Comparison of ENCODE assay signal across 13 cellular contexts in the genomic region with DNA sequence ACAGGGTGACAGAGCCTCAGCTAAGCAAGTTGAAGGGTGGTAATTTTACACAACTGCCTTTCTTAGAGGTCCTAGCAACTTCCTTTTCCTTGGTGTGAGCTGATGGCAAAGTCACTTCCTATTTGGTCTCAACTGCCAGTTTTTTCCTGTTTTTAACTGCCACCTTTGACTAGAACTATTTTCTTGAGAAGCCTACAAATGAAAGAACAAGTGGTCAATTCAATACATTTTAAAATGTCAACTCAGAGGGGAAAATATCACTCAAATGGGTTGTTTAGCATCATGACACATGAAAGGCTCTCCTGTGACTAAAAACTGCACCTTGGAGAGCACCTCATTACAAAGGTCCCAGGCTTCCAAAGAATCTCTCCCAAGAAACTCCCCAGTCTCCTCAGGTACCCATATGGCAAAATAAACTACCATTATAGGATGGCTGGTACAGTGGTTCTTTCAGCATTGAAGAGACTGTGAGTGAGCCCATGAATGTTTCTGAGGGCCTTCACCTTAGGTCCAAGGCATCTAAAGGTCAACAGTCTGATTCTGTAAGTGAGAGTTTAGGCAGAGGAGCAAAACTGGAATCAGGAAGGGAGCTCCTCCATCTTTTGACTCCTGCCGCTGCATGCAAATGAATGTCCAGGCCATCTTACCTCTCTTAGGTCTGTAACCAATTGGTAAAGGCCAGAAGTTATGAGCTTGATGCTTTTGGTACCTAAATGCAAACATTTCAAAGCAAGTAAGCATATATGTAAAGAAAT. TPM values are rescaled to one million over a fixed set of nuclear protein-coding genes. Genes with fewer than 3 reads are reported as not detected.
DNase-seq lines count a peak whose midpoint lies in the region; ATAC-seq, FAIRE-seq and TF ChIP-seq lines count a peak whose summit lies in the region.
"Had no signal": no experiment of that assay in that cellular context is flagged by ENCODE, and none has a peak within 500 bp of the region (broad histone marks: within the 10 kb centered on the region; RNA-seq: fewer than 3 reads in every experiment).

No MANE protein-coding gene starts in this region.

- H3K36me3 ChIP-seq in BLaER1 treated with 17β-estradiol and CSF1 and Interleukin-3, amounts not matched to agents 10 nM and 100 nM, result no peaks in the 10 kb centered on the region
- no peaks in the 10 kb centered on the region for H3K36me3 ChIP-seq in H1 (ENCODE audit: control insufficient read depth in 2 of 4, insufficient read depth in 4 of 4, low read length in 3 of 4)
- H3K36me3 ChIP-seq in suprapubic skin, result no peaks in the 10 kb centered on the region
- H3K36me3 ChIP-seq: tibial artery had no signal

- no peak overlapping the region for H3K4ac ChIP-seq in H1 (replicated peaks; ENCODE audit: insufficient read length, low read depth, low read length)

- POLR2A ChIA-PET in T-cell (lab: Charles Lee) (no interaction called here), H1 (lab: Charles Lee; ENCODE audit: partially characterized antibody) (no interaction called here)

- H3K56ac ChIP-seq in H1 (replicated peaks; ENCODE audit: insufficient read length, low read depth, low read length), result no peak overlapping the region

- H3K4me1 ChIP-seq in BLaER1 treated with 17β-estradiol and CSF1 and Interleukin-3, amounts not matched to agents 10 nM and 100 nM, result peaks cover 10 to 41% (median 32%) of the 10 kb centered on the region in 10 experiments
- H3K4me1 ChIP-seq in H1 (replicated peaks in 1 of 4; ENCODE audit: control insufficient read depth in 3 of 4, insufficient read depth in 4 of 4, low read length in 3 of 4) (0 out of 7 replicates have a peak, but pooled peaks cover 0 to 2% (median 0%) of the 10 kb centered on the region in 4 experiments), suprapubic skin (peaks cover 3% of the 10 kb centered on the region)
- H3K4me1 ChIP-seq: tibial artery had no signal

- no peaks in the 10 kb centered on the region for H3K79me1 ChIP-seq in H1 (ENCODE audit: low read depth, low read length)

- no peak overlapping the region for H4K91ac ChIP-seq in H1 (replicated peaks; ENCODE audit: insufficient read length, low read length)

- no peaks in the 10 kb centered on the region for H3K36me3 Mint-ChIP-seq in T-cell

- no peaks in the 10 kb centered on the region for H3K9me3 Mint-ChIP-seq in T-cell

- H3K4me1 Mint-ChIP-seq in T-cell, result peaks cover 29 to 33% (median 32%) of the 10 kb centered on the region in 3 donors

- FAIRE-seq in H1 (lab: Jason Lieb, UNC) (peak; percentile 13), urothelium cell line (lab: Jason Lieb, UNC) (no peak)

- no peak overlapping the region for H4K8ac ChIP-seq in H1 (ENCODE audit: extremely low read depth, insufficient read depth, low read length)

- H4K5ac ChIP-seq in H1 (ENCODE audit: insufficient read length, low read depth, low read length), result no peak overlapping the region

- DNase-seq in T-cell (no peak), H1 (ENCODE audit: low read depth in 1 of 2, low spot score in 2 of 2) (no peak), suprapubic skin (ENCODE audit: low spot score in 2 of 2) (no peak), Ammon's horn (ENCODE audit: low spot score) (no peak), urothelium cell line (ENCODE audit: low spot score) (no peak)
- DNase-seq: DMS79 treated with DMSO at 0.1 percent for 48 hours, NCI-H1694, NCI-H510A treated with DMSO at 0.1 percent for 48 hours, tibial artery had no signal

- H3K4me3 Mint-ChIP-seq in T-cell, result peak overlapping the region in 1 of 3 donors; percentile 31

- ATAC-seq in T-cell (replicated peaks in 1 of 4) (no peak), HG03378 (IDR thresholded peaks at IDR 0.05; ENCODE audit: unreplicated experiment) (no peak)

- TF ChIP-seq RAD21 in Ishikawa (IDR thresholded peaks at IDR 0.05; ENCODE audit: low read depth) (no peak), H1 (IDR thresholded peaks at IDR 0.05 in 1 of 2, conservative IDR thresholded peaks at IDR 0.05 in 1 of 2; ENCODE audit: low read depth in 2 of 2, low read length in 2 of 2) (no peak)

- peak overlapping the region; percentile 30 to 78 (median 61); a peak in 20 of 22 replicates for H3K27ac ChIP-seq in BLaER1 treated with 17β-estradiol and CSF1 and Interleukin-3, amounts not matched to agents 10 nM and 100 nM
- H3K27ac ChIP-seq in H1 (ENCODE audit: low read depth, low read length) (no peak overlapping the region), suprapubic skin (no peak overlapping the region)
- H3K27ac ChIP-seq: epithelial cell of prostate, tibial artery had no signal

- no peak overlapping the region for H2BK12ac ChIP-seq in H1 (ENCODE audit: low read depth, low read length)

- TF ChIP-seq CTCF in H1 (IDR thresholded peaks at IDR 0.05; ENCODE audit: control extremely low read depth in 1 of 3, insufficient read depth in 1 of 3, low read depth in 1 of 3, low read length in 3 of 3), result no peak
- no peak for TF ChIP-seq CTCF in suprapubic skin (IDR thresholded peaks at IDR 0.05)

- 0 out of 22 replicates have a peak, but pooled peaks cover 0 to 4% (median 0%) of the 10 kb centered on the region in 11 experiments for H4K20me1 ChIP-seq in BLaER1 treated with 17β-estradiol and CSF1 and Interleukin-3, amounts not matched to agents 10 nM and 100 nM
- H4K20me1 ChIP-seq in H1 (replicated peaks in 1 of 2; ENCODE audit: control insufficient read depth in 1 of 2, insufficient read depth in 2 of 2, low read length in 2 of 2), result no peaks in the 10 kb centered on the region

- TF ChIP-seq POLR2A in H1 (IDR thresholded peaks at IDR 0.05; ENCODE audit: control extremely low read depth in 1 of 2, low read depth in 2 of 2, low read length in 2 of 2) (no peak), suprapubic skin (IDR thresholded peaks at IDR 0.05) (no peak)

- no peak overlapping the region for H2AFZ ChIP-seq in H1 (ENCODE audit: low read length)

- H2AK5ac ChIP-seq in H1 (ENCODE audit: low read depth, low read length), result no peak overlapping the region

- H3K27me3 ChIP-seq in BLaER1 treated with 17β-estradiol and CSF1 and Interleukin-3, amounts not matched to agents 10 nM and 100 nM, result peaks cover 87 to 100% (median 98%) of the 10 kb centered on the region in 11 experiments
- no peaks in the 10 kb centered on the region for H3K27me3 ChIP-seq in H1 (replicated peaks in 1 of 4; ENCODE audit: control insufficient read depth in 3 of 4, extremely low read depth in 1 of 4, insufficient read depth in 3 of 4, low read length in 3 of 4)
- no peaks in the 10 kb centered on the region for H3K27me3 ChIP-seq in suprapubic skin
- H3K27me3 ChIP-seq: tibial artery had no signal

- H3K14ac ChIP-seq in H1 (ENCODE audit: insufficient read length), result no peak overlapping the region

- no peaks in the 10 kb centered on the region for H3K79me2 ChIP-seq in H1 (ENCODE audit: control insufficient read depth in 1 of 2, insufficient read depth in 2 of 2, low read length in 2 of 2)

- H3K9me3 ChIP-seq in BLaER1 treated with 17β-estradiol and CSF1 and Interleukin-3, amounts not matched to agents 10 nM and 100 nM (replicated peaks in 1 of 11), result peaks cover 0 to 5% (median under 1%) of the 10 kb centered on the region in 11 experiments; a peak in 5 of 22 replicates
- no peaks in the 10 kb centered on the region for H3K9me3 ChIP-seq in H1 (ENCODE audit: insufficient read depth in 2 of 2, low read depth in 1 of 2, low read length in 1 of 2)
- H3K9me3 ChIP-seq in suprapubic skin, result no peaks in the 10 kb centered on the region
- H3K9me3 ChIP-seq: tibial artery had no signal

- TF ChIP-seq EP300 in Ishikawa (IDR thresholded peaks at IDR 0.05; ENCODE audit: borderline replicate concordance) (no peak), H1 (IDR thresholded peaks at IDR 0.05; ENCODE audit: borderline replicate concordance in 1 of 2, low read depth in 2 of 2, low read length in 2 of 2) (no peak), suprapubic skin (IDR thresholded peaks at IDR 0.05) (no peak)

- CTCF ChIA-PET in T-cell (lab: Charles Lee), result interaction anchor here (0.6 kb wide), 2 partner anchors 163 to 251 kb away, joined by 3 to 5 read pairs; no protein-coding TSS in a partner anchor
- CTCF ChIA-PET in H1 (lab: Charles Lee; ENCODE audit: partially characterized antibody), result interaction anchor here (1.3 kb wide), 1 partner anchor 46 kb away, joined by 4 read pairs; no protein-coding TSS in a partner anchor

- WGBS in H1 (ENCODE audit: extremely low coverage in 1 of 2, insufficient coverage in 1 of 2, insufficient read length in 1 of 2, insufficient replicate concordance in 2 of 2, low coverage in 1 of 2, low lambda C conversion rate in 2 of 2, missing lambda C conversion rate in 1 of 2), 2 experiments, result 90% methylated on average over 1 of the region's 1 CpG; no CpG with 5 or more reads in 1 of the 2 experiments
- WGBS in suprapubic skin, result 70% methylated on average over 1 of the region's 1 CpG

- no peaks in the 10 kb centered on the region for H3K23me2 ChIP-seq in H1 (ENCODE audit: low read depth, low read length)

- H3K9ac ChIP-seq in BLaER1 treated with 17β-estradiol and CSF1 and Interleukin-3, amounts not matched to agents 10 nM and 100 nM, result peak overlapping the region in 6 of 11 experiments; percentile 20 to 64 (median 27); a peak in 9 of 22 replicates
- H3K9ac ChIP-seq in H1 (replicated peaks in 1 of 4; ENCODE audit: extremely low read depth in 1 of 4, low read depth in 3 of 4, low read length in 3 of 4), result no peak overlapping the region

- peaks cover 0 to 19% of the 10 kb centered on the region in 2 donors for H3K27me3 Mint-ChIP-seq in T-cell

- no peak overlapping the region for H2BK120ac ChIP-seq in H1 (replicated peaks; ENCODE audit: low read depth, low read length)

- no peak overlapping the region for H2BK20ac ChIP-seq in H1 (ENCODE audit: low read length)

- no peak overlapping the region for H2BK15ac ChIP-seq in H1 (ENCODE audit: low read length)

- peak overlapping the region in 1 of 10 experiments; percentile 6; a peak in 1 of 20 replicates for H3K4me3 ChIP-seq in BLaER1 treated with 17β-estradiol and CSF1 and Interleukin-3, amounts not matched to agents 10 nM and 100 nM
- H3K4me3 ChIP-seq in H1 (ENCODE audit: extremely low read depth in 1 of 4, insufficient read depth in 2 of 4, low read depth in 3 of 4, low read length in 4 of 4) (no peak overlapping the region), suprapubic skin (no peak overlapping the region)
- H3K4me3 ChIP-seq: tibial artery had no signal

- H3K18ac ChIP-seq in H1 (ENCODE audit: extremely low read depth, low read length), result no peak overlapping the region

- no peak overlapping the region for H2BK5ac ChIP-seq in H1 (ENCODE audit: low read depth, low read length)

- no peak overlapping the region for H3K23ac ChIP-seq in H1 (ENCODE audit: insufficient read length)

- H3K27ac Mint-ChIP-seq in T-cell, result peak overlapping the region; percentile 70 to 80

- peak overlapping the region; percentile 42 to 67 (median 54); a peak in 21 of 22 replicates for H3K4me2 ChIP-seq in BLaER1 treated with 17β-estradiol and CSF1 and Interleukin-3, amounts not matched to agents 10 nM and 100 nM
- no peak overlapping the region for H3K4me2 ChIP-seq in H1 (ENCODE audit: insufficient read depth in 1 of 2, low read depth in 2 of 2, low read length in 2 of 2)

RNA-seq across cellular contexts. Expression of a gene that starts 5.5 kb away (rescaled TPM):
- total RNA-seq in T-cell (10 to 100 TPM; 28.5 to 38.1 (median 34.4) TPM), suprapubic skin (10 to 100 TPM in 3 of 4 donors, 1 to 10 TPM in 1; 8.6 to 12.6 (median 11.3) TPM)
- 92.5 and 98.2 TPM in 2 replicates for total RNA-seq in H1 (2021; fragmentation: NEBNext Ultra II Directional; extraction: Animal tissue kit (Norgen Biotek cat#: 25700))
- polyA plus RNA-seq in H1 (2011; rRNA removed), result 12.7 and 24.2 TPM in 2 replicates
- polyA plus RNA-seq in H1 (2011; cell fraction: cytosol; rRNA removed), result 36.6 TPM
- 9.5 TPM for polyA plus RNA-seq in H1 (2011; cell fraction: nucleus; rRNA removed)
- polyA plus RNA-seq in H1 (2012, experiment 1 of 2), result 38.3 to 72.3 TPM (median 46.8 TPM) in 4 replicates
- polyA plus RNA-seq in H1 (2012, experiment 2 of 2), result 4.9 TPM
- 48.4 TPM for polyA plus RNA-seq in H1 (2013, experiment 1 of 2)
- polyA plus RNA-seq in H1 (2013, experiment 2 of 2), result 49.4 TPM
- 26.9 and 45.0 TPM in 2 replicates for polyA minus RNA-seq in H1 (2011; rRNA and poly(A)+ RNA removed)
- polyA minus RNA-seq in H1 (2011; cell fraction: cytosol; rRNA and poly(A)+ RNA removed), result 37.6 TPM
- 20.5 TPM for polyA minus RNA-seq in H1 (2011; cell fraction: nucleus; rRNA and poly(A)+ RNA removed)

Comparison
In these comparisons a context has a peak if more than half of its experiments do, and no peak if none do; other contexts are left out.
1. H3K27ac ChIP-seq: peak in BLaER1 treated with 17β-estradiol and CSF1 and Interleukin-3, amounts not matched to agents 10 nM and 100 nM (11 of 11); none in H1 (single experiment) and suprapubic skin (single experiment).
2. H3K4me2 ChIP-seq: peak in BLaER1 treated with 17β-estradiol and CSF1 and Interleukin-3, amounts not matched to agents 10 nM and 100 nM (11 of 11); none in H1 (0 of 2).
3. H3K9ac ChIP-seq: peak in BLaER1 treated with 17β-estradiol and CSF1 and Interleukin-3, amounts not matched to agents 10 nM and 100 nM (6 of 11); none in H1 (0 of 4).